In genomic region chr15:74315626-74316025, GRCh38 we compare ENCODE assay signal across 12 cellular contexts. TPM values are rescaled to one million over a fixed set of nuclear protein-coding genes. Genes with fewer than 3 reads are reported as not detected.
DNase-seq lines count a peak whose midpoint lies in the region; ATAC-seq, FAIRE-seq and TF ChIP-seq lines count a peak whose summit lies in the region.
"Had no signal": no experiment of that assay in that cellular context is flagged by ENCODE, and none has a peak within 500 bp of the region (broad histone marks: within the 10 kb centered on the region; RNA-seq: fewer than 3 reads in every experiment).

No MANE protein-coding gene starts in this region.

- H3K9me3 ChIP-seq in naive thymus-derived CD4-positive, alpha-beta T cell (ENCODE audit: control insufficient read depth in 2 of 3, low read length in 3 of 3) = no peaks in the 10 kb centered on the region
- H3K9me3 ChIP-seq: lower lobe of right lung had no signal

- no peaks in the 10 kb centered on the region for H3K27me3 Mint-ChIP-seq in naive thymus-derived CD4-positive, alpha-beta T cell

- H3K27me3 ChIP-seq in naive thymus-derived CD4-positive, alpha-beta T cell (ENCODE audit: control insufficient read depth in 2 of 2, insufficient read depth in 2 of 2, low read length in 2 of 2) = no peaks in the 10 kb centered on the region

- FAIRE-seq in HTR-8/SVneo (lab: Jason Lieb, UNC) = no peak

- H3K4me3 ChIP-seq in GM12865 (ENCODE audit: low read depth, low read length) = peak overlapping the region; percentile 14; the same call in 1 of the 2 replicates
- no peak overlapping the region for H3K4me3 ChIP-seq in naive thymus-derived CD4-positive, alpha-beta T cell (ENCODE audit: low read length)
- H3K4me3 ChIP-seq: lower lobe of right lung had no signal

- H3K9me3 Mint-ChIP-seq in naive thymus-derived CD4-positive, alpha-beta T cell = no peaks in the 10 kb centered on the region

- DNase-seq in GM12865 (ENCODE audit: low read depth) (peak; percentile 86), UCSD-AML1 (lab: John Stamatoyannopoulos, UW; ENCODE audit: unreplicated experiment) (peak; percentile 91), HTR-8/SVneo (ENCODE audit: insufficient read length, low spot score) (no peak), hypothalamus (lab: John Stamatoyannopoulos, UW) (no peak), NCI-H2171 treated with DMSO at 0.1 percent for 48 hours (lab: John Stamatoyannopoulos, UW) (no peak), NCI-H748 treated with DMSO at 0.1 percent for 48 hours (lab: John Stamatoyannopoulos, UW) (no peak)
- no peak for DNase-seq in naive thymus-derived CD4-positive, alpha-beta T cell
- DNase-seq: GF-D8, H7, lower lobe of right lung had no signal

- peaks cover 11 to 20% of the 10 kb centered on the region in 2 donors for H3K4me1 ChIP-seq in naive thymus-derived CD4-positive, alpha-beta T cell (ENCODE audit: control insufficient read depth in 2 of 2, insufficient read depth in 2 of 2, low read length in 2 of 2)

- CTCF ChIA-PET in naive thymus-derived CD4-positive, alpha-beta T cell (lab: Charles Lee) = no interaction called here

- H3K36me3 ChIP-seq in naive thymus-derived CD4-positive, alpha-beta T cell (ENCODE audit: control insufficient read depth in 2 of 3, insufficient read depth in 3 of 3, low read length in 3 of 3) = no peaks in the 10 kb centered on the region
- H3K36me3 ChIP-seq: lower lobe of right lung had no signal

- ATAC-seq in GM21737 (IDR thresholded peaks at IDR 0.05; ENCODE audit: unreplicated experiment) = peak; percentile 52
- ATAC-seq in naive thymus-derived CD4-positive, alpha-beta T cell = peak; percentile 17
- ATAC-seq: lower lobe of right lung had no signal

- no peaks in the 10 kb centered on the region for H3K36me3 Mint-ChIP-seq in naive thymus-derived CD4-positive, alpha-beta T cell

- POLR2A ChIA-PET in naive thymus-derived CD4-positive, alpha-beta T cell (lab: Charles Lee) = no interaction called here

- H3K4me1 Mint-ChIP-seq in naive thymus-derived CD4-positive, alpha-beta T cell = peaks cover 14 to 35% (median 32%) of the 10 kb centered on the region in 7 donors

- peak overlapping the region in 8 of 9 donors; percentile 32 to 91 (median 68) for H3K27ac Mint-ChIP-seq in naive thymus-derived CD4-positive, alpha-beta T cell

- no peak overlapping the region for H3K27ac ChIP-seq in naive thymus-derived CD4-positive, alpha-beta T cell (ENCODE audit: low read depth, low read length)
- H3K27ac ChIP-seq: lower lobe of right lung had no signal

- TF ChIP-seq CTCF in GM12865 (IDR thresholded peaks at IDR 0.05; ENCODE audit: insufficient read depth, low read depth, low read length, missing control alignments) = no peak

- intact Hi-C loops in naive thymus-derived CD4-positive, alpha-beta T cell (cut with micrococcal nuclease) = no loop called here

- H3K4me3 Mint-ChIP-seq in naive thymus-derived CD4-positive, alpha-beta T cell = peak overlapping the region in 9 of 10 donors; percentile 6 to 75 (median 59)

RNA-seq across cellular contexts. Expression of gene CYP11A1, which starts 51.8 kb away (rescaled TPM):
- total RNA-seq in naive thymus-derived CD4-positive, alpha-beta T cell = 1 to 10 TPM in 1 of 5 experiments, under 1 TPM in 1, not detected in 3; 0.58 to 1.0 TPM
- polyA plus RNA-seq in naive thymus-derived CD4-positive, alpha-beta T cell = not detected
- total RNA-seq: HT-29 had no signal

Comparison
In these comparisons a context has a peak if more than half of its experiments do, and no peak if none do; other contexts are left out.
1. DNase-seq: peak in GM12865 (single experiment) and UCSD-AML1 (single experiment); none in naive thymus-derived CD4-positive, alpha-beta T cell (0 of 9), HTR-8/SVneo (single experiment), hypothalamus (0 of 51), NCI-H2171 treated with DMSO at 0.1 percent for 48 hours (single experiment) and NCI-H748 treated with DMSO at 0.1 percent for 48 hours (single experiment).